12 cellular contexts compared by ENCODE assay signal in genomic region chr6:135703621-135704020, GRCh38.
DNase-seq lines count a peak whose midpoint lies in the region; ATAC-seq, FAIRE-seq and TF ChIP-seq lines count a peak whose summit lies in the region.
"Had no signal": no experiment of that assay in that cellular context is flagged by ENCODE, and none has a peak within 500 bp of the region (broad histone marks: within the 10 kb centered on the region; RNA-seq: fewer than 3 reads in every experiment).

No MANE protein-coding gene starts in this region.

- H2AFZ ChIP-seq in HepG2 (ENCODE audit: low read length) = no peak overlapping the region

- TF ChIP-seq POLR2A in HepG2 (IDR thresholded peaks at IDR 0.05; ENCODE audit: insufficient read depth in 1 of 2, low read depth in 2 of 2, low read length in 2 of 2) = no peak
- TF ChIP-seq POLR2A in right lobe of liver (IDR thresholded peaks at IDR 0.05) = no peak

- POLR2A ChIA-PET in HepG2 (lab: Yijun Ruan, JAX) = no interaction called here
- POLR2A ChIA-PET in MCF 10A (lab: Yijun Ruan, JAX) = no interaction called here

- H3K4me1 ChIP-seq in HepG2 (ENCODE audit: insufficient read depth, low read length) (no peaks in the 10 kb centered on the region), right lobe of liver (no peaks in the 10 kb centered on the region)
- H3K4me1 ChIP-seq: BE2C had no signal

- H4K20me1 ChIP-seq in HepG2 (ENCODE audit: insufficient read depth, low read length) = no peaks in the 10 kb centered on the region

- TF ChIP-seq CTCF in HepG2 (CRISPR knock-in tag; IDR thresholded peaks at IDR 0.05) (no peak), right lobe of liver (IDR thresholded peaks at IDR 0.05) (no peak), type B pancreatic cell (conservative IDR thresholded peaks at IDR 0.05) (no peak), MCF 10A (IDR thresholded peaks at IDR 0.05; ENCODE audit: unreplicated experiment) (no peak)

- H3K27me3 ChIP-seq in HepG2 (ENCODE audit: control insufficient read depth in 1 of 2, insufficient read depth in 2 of 2, low read length in 2 of 2) (no peaks in the 10 kb centered on the region), right lobe of liver (no peaks in the 10 kb centered on the region)
- H3K27me3 ChIP-seq: BE2C had no signal

- ATAC-seq in HepG2 (no peak), right lobe of liver (no peak), HG02870 (IDR thresholded peaks at IDR 0.05; ENCODE audit: unreplicated experiment) (peak; percentile 88)
- ATAC-seq: left colon had no signal

- in situ Hi-C loops in HepG2 (cut with HindIII; ENCODE audit: extremely low pct_ligation_motif_present, low pct_unique_long_range_greater_than_20kb) = no loop called here

- no peak for FAIRE-seq in HepG2 (lab: Jason Lieb, UNC)

- H3K4me1 Mint-ChIP-seq in stimulated activated naive CD8-positive, alpha-beta T cell treated with anti-CD3 and anti-CD28 coated beads, Interleukin-15, Interleukin-2, amounts not matched to agents 100 ng/mL and 50 ng/mL, for 24 hours (ENCODE audit: low read depth) = peaks cover 25% of the 10 kb centered on the region
- peaks cover 4% of the 10 kb centered on the region for H3K4me1 Mint-ChIP-seq in type B pancreatic cell (ENCODE audit: unreplicated experiment)
- peaks cover 7% of the 10 kb centered on the region for H3K4me1 Mint-ChIP-seq in MCF 10A (ENCODE audit: insufficient read depth, unreplicated experiment)

- peak overlapping the region; percentile 2 for H3K4me3 Mint-ChIP-seq in stimulated activated naive CD8-positive, alpha-beta T cell treated with anti-CD3 and anti-CD28 coated beads, Interleukin-15, Interleukin-2, amounts not matched to agents 100 ng/mL and 50 ng/mL, for 24 hours
- H3K4me3 Mint-ChIP-seq in type B pancreatic cell = no peak overlapping the region
- H3K4me3 Mint-ChIP-seq in MCF 10A (ENCODE audit: unreplicated experiment) = no peak overlapping the region

- BruUV-seq in HepG2 (replicated peaks; lab: Mats Ljungman, UMichigan) = no TSS peak
- BruUV-seq in MCF 10A (replicated peaks; lab: Mats Ljungman, UMichigan) = no TSS peak

- H3K36me3 ChIP-seq in HepG2 (replicated peaks in 1 of 2; ENCODE audit: control insufficient read depth in 1 of 2, insufficient read depth in 2 of 2, low read length in 2 of 2) (no peaks in the 10 kb centered on the region), right lobe of liver (no peaks in the 10 kb centered on the region)
- H3K36me3 ChIP-seq: BE2C had no signal

- TF ChIP-seq RAD21 in HepG2 (CRISPR knock-in tag; IDR thresholded peaks at IDR 0.05) = no peak

- no peaks in the 10 kb centered on the region for H3K9me3 Mint-ChIP-seq in stimulated activated naive CD8-positive, alpha-beta T cell treated with anti-CD3 and anti-CD28 coated beads, Interleukin-15, Interleukin-2, amounts not matched to agents 100 ng/mL and 50 ng/mL, for 24 hours
- peaks cover 6% of the 10 kb centered on the region for H3K9me3 Mint-ChIP-seq in type B pancreatic cell
- no peaks in the 10 kb centered on the region for H3K9me3 Mint-ChIP-seq in MCF 10A (ENCODE audit: unreplicated experiment)

- H3K27ac Mint-ChIP-seq in stimulated activated naive CD8-positive, alpha-beta T cell treated with anti-CD3 and anti-CD28 coated beads, Interleukin-15, Interleukin-2, amounts not matched to agents 100 ng/mL and 50 ng/mL, for 24 hours = peak overlapping the region; percentile 68
- H3K27ac Mint-ChIP-seq in type B pancreatic cell = no peak overlapping the region
- H3K27ac Mint-ChIP-seq in MCF 10A (ENCODE audit: low read depth, unreplicated experiment) = no peak overlapping the region

- DNase-seq in HepG2 (ENCODE audit: low spot score) (no peak), right lobe of liver (no peak), NOMO-1 (lab: John Stamatoyannopoulos, UW; ENCODE audit: unreplicated experiment in 2 of 2) (peak; percentile 77 to 91), NCI-H1694 (lab: John Stamatoyannopoulos, UW) (no peak), type B pancreatic cell (ENCODE audit: extremely low spot score, unreplicated experiment) (no peak), MCF 10A (ENCODE audit: unreplicated experiment) (no peak)
- DNase-seq: activated CD4-positive, alpha-beta T cell treated with anti-CD3 and anti-CD28 coated beads, Interleukin-2, amount 50 U/mL, for 1 hour; BE2C; effector CD8-positive, alpha-beta T cell; left colon had no signal

- CTCF ChIA-PET in HepG2 (lab: Yijun Ruan, JAX; ENCODE audit: low intra/inter-chr PET ratio, low total read pairs) (no interaction called here), MCF 10A (lab: Yijun Ruan, JAX) (no interaction called here)

- H3K9me3 ChIP-seq in HepG2 (ENCODE audit: low read length) = no peaks in the 10 kb centered on the region
- no peaks in the 10 kb centered on the region for H3K9me3 ChIP-seq in right lobe of liver
- H3K9me3 ChIP-seq: BE2C had no signal

- no peaks in the 10 kb centered on the region for H3K79me2 ChIP-seq in HepG2 (ENCODE audit: insufficient read depth, low read length)

- H3K4me3 ChIP-seq in HepG2 (replicated peaks in 1 of 3; ENCODE audit: insufficient read depth in 1 of 3, low read depth in 2 of 3, low read length in 3 of 3) (no peak overlapping the region), right lobe of liver (no peak overlapping the region)

- peaks cover 11% of the 10 kb centered on the region for H3K27me3 Mint-ChIP-seq in stimulated activated naive CD8-positive, alpha-beta T cell treated with anti-CD3 and anti-CD28 coated beads, Interleukin-15, Interleukin-2, amounts not matched to agents 100 ng/mL and 50 ng/mL, for 24 hours
- H3K27me3 Mint-ChIP-seq in type B pancreatic cell = no peaks in the 10 kb centered on the region
- H3K27me3 Mint-ChIP-seq in MCF 10A (ENCODE audit: insufficient read depth, unreplicated experiment) = no peaks in the 10 kb centered on the region

- intact Hi-C loops in HepG2 (cut with micrococcal nuclease; ENCODE audit: unreplicated experiment) (no loop called here), right lobe of liver (cut with DNase I) (no loop called here), MCF 10A (cut with micrococcal nuclease) (no loop called here)

- TF ChIP-seq EP300 in HepG2 (IDR thresholded peaks at IDR 0.05; ENCODE audit: low read depth in 2 of 2, low read length in 2 of 2) (no peak), HepG2 (CRISPR knock-in tag; IDR thresholded peaks at IDR 0.05; ENCODE audit: borderline replicate concordance) (no peak)

- no peak overlapping the region for H3K9ac ChIP-seq in HepG2 (ENCODE audit: insufficient read depth, low read depth, low read length)

- H3K27ac ChIP-seq in HepG2 (ENCODE audit: extremely low read length, insufficient read depth, low read length) = no peak overlapping the region
- no peak overlapping the region for H3K27ac ChIP-seq in right lobe of liver

- 41% methylated on average over 3 of the region's 3 CpGs for WGBS in HepG2 (ENCODE audit: low lambda C conversion rate)
- WGBS in right lobe of liver (ENCODE audit: insufficient coverage, low coverage, low lambda C conversion rate, missing lambda C conversion rate) = 51% methylated on average over 3 of the region's 3 CpGs

- no peaks in the 10 kb centered on the region for H3K36me3 Mint-ChIP-seq in stimulated activated naive CD8-positive, alpha-beta T cell treated with anti-CD3 and anti-CD28 coated beads, Interleukin-15, Interleukin-2, amounts not matched to agents 100 ng/mL and 50 ng/mL, for 24 hours (ENCODE audit: low read depth)
- H3K36me3 Mint-ChIP-seq in type B pancreatic cell (no peaks in the 10 kb centered on the region), MCF 10A (ENCODE audit: insufficient read depth, unreplicated experiment) (no peaks in the 10 kb centered on the region)

- no peak overlapping the region for H3K4me2 ChIP-seq in HepG2 (ENCODE audit: low read depth, low read length)

TF ChIP-seq in HepG2, 621 proteins besides CTCF, POLR2A, EP300 and RAD21:
- TF ChIP-seq CEBPB (IDR thresholded peaks at IDR 0.05; ENCODE audit: borderline replicate concordance, low read depth, low read length) (0 out of 2 replicates have a peak, but pooled peaks have one; percentile 28), ZBTB2 (CRISPR knock-in tag; IDR thresholded peaks at IDR 0.05; ENCODE audit: low read depth) (no peak)

Comparison
In these comparisons a context has a peak if more than half of its experiments do, and no peak if none do; other contexts are left out.
1. DNase-seq: peak in NOMO-1 (2 of 2); none in HepG2 (single experiment), right lobe of liver (0 of 3), NCI-H1694 (single experiment), type B pancreatic cell (single experiment) and MCF 10A (single experiment).